25 cellular contexts compared by ENCODE assay signal in the genomic region with DNA sequence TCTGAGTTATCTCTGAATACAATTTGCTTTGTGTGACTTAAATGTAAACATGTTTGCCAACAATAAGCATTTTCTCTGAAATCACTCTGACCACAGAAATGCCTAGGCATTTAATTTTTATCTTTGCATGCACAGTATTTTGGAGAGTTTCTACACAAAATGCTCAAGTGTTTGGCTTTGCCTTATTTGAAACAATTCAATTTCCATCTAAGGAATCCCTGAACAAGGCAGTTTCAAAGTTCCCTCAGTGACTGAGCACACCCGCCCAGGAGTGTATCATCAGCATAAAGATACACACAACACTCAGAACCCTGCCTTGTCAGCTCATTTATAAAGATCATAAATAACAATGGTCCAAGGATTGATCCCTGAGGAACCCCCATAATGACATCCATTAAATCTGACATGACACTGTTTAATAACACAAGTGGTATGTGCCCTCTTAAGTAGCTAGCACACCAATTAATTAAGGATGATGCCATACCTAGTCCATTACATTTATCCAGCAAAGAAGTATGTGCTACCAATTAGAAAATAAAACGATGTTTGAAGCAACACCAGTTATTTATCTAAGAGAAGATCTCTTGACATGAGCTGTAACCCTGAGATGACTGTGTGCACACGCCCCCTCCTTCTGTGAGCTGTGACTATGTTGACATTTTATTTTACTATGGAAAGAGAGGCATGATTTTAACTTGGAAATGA.
DNase-seq lines count a peak whose midpoint lies in the region; ATAC-seq and TF ChIP-seq lines count a peak whose summit lies in the region.
"Had no signal": no experiment of that assay in that cellular context is flagged by ENCODE, and none has a peak within 500 bp of the region (broad histone marks: within the 10 kb centered on the region; RNA-seq: fewer than 3 reads in every experiment).

No MANE protein-coding gene starts in this region.

- H3K27ac Mint-ChIP-seq in nephron progenitor cell = no peak overlapping the region
- no peak overlapping the region for H3K27ac Mint-ChIP-seq in activated CD8-positive, alpha-beta T cell treated with anti-CD3 and anti-CD28 coated beads, Interleukin-2, amount 10 ng/mL, durations not matched to agents 7 days and 5 days
- H3K27ac Mint-ChIP-seq: B cell; natural killer cell treated with Interleukin-12 subunit alpha and Interleukin-12 subunit beta and Interleukin-15 and Interleukin-18, amount 100 ng/mL, for 72 hours; stimulated activated naive CD8-positive, alpha-beta T cell treated with anti-CD3 and anti-CD28 coated beads, Interleukin-15, Interleukin-2, amounts not matched to agents 100 ng/mL and 50 ng/mL, for 24 hours had no signal

- no peak for TF ChIP-seq CTCF in nephron progenitor cell (IDR thresholded peaks at IDR 0.05)

- H3K4me3 ChIP-seq in adipocyte (ENCODE audit: low read length) = no peak overlapping the region
- H3K4me3 ChIP-seq: body of pancreas, heart left ventricle, lower lobe of right lung, mucosa of descending colon, thoracic aorta, uterus had no signal

- H3K36me3 Mint-ChIP-seq in nephron progenitor cell (ENCODE audit: low read depth) = no peaks in the 10 kb centered on the region
- no peaks in the 10 kb centered on the region for H3K36me3 Mint-ChIP-seq in activated CD8-positive, alpha-beta T cell treated with anti-CD3 and anti-CD28 coated beads, Interleukin-2, amount 10 ng/mL, durations not matched to agents 7 days and 5 days (ENCODE audit: low read depth)
- H3K36me3 Mint-ChIP-seq: natural killer cell treated with Interleukin-12 subunit alpha and Interleukin-12 subunit beta and Interleukin-15 and Interleukin-18, amount 100 ng/mL, for 72 hours had no signal

- CTCF ChIA-PET in HEK293T (lab: Yijun Ruan, JAX) = interaction anchor here (0.6 kb wide), 2 partner anchors 76 to 1141 kb away, joined by 3 read pairs; no protein-coding TSS in a partner anchor
- CTCF ChIA-PET in activated CD8-positive, alpha-beta T cell treated with anti-CD3 and anti-CD28 coated beads, Interleukin-2, amount 10 ng/mL, durations not matched to agents 7 days and 5 days (lab: Charles Lee) = no interaction called here

- no peaks in the 10 kb centered on the region for H3K36me3 ChIP-seq in adipocyte (ENCODE audit: control insufficient read depth, insufficient read depth, low read length, severe bottlenecking)
- H3K36me3 ChIP-seq: heart left ventricle, lower lobe of right lung, thoracic aorta, uterus had no signal

- H3K27me3 ChIP-seq in adipocyte (replicated peaks; ENCODE audit: control insufficient read depth, insufficient read depth, low read length) = no peaks in the 10 kb centered on the region
- H3K27me3 ChIP-seq: body of pancreas, heart left ventricle, uterus had no signal

- H3K27me3 Mint-ChIP-seq in nephron progenitor cell (ENCODE audit: low read depth, poor library complexity) = no peaks in the 10 kb centered on the region
- no peaks in the 10 kb centered on the region for H3K27me3 Mint-ChIP-seq in activated CD8-positive, alpha-beta T cell treated with anti-CD3 and anti-CD28 coated beads, Interleukin-2, amount 10 ng/mL, durations not matched to agents 7 days and 5 days (ENCODE audit: low read depth)
- H3K27me3 Mint-ChIP-seq: B cell; stimulated activated naive CD8-positive, alpha-beta T cell treated with anti-CD3 and anti-CD28 coated beads, Interleukin-15, Interleukin-2, amounts not matched to agents 100 ng/mL and 50 ng/mL, for 24 hours had no signal

- H3K9me3 ChIP-seq in adipocyte (ENCODE audit: control insufficient read depth, low read length) = no peaks in the 10 kb centered on the region
- H3K9me3 ChIP-seq: body of pancreas, heart left ventricle, lower lobe of right lung, mucosa of descending colon, thoracic aorta, uterus had no signal

- no peaks in the 10 kb centered on the region for H3K9me3 Mint-ChIP-seq in nephron progenitor cell
- H3K9me3 Mint-ChIP-seq in activated CD8-positive, alpha-beta T cell treated with anti-CD3 and anti-CD28 coated beads, Interleukin-2, amount 10 ng/mL, durations not matched to agents 7 days and 5 days (ENCODE audit: insufficient read depth) = peaks cover 3% of the 10 kb centered on the region

- peaks cover 36% of the 10 kb centered on the region for H3K4me1 Mint-ChIP-seq in nephron progenitor cell
- H3K4me1 Mint-ChIP-seq in activated CD8-positive, alpha-beta T cell treated with anti-CD3 and anti-CD28 coated beads, Interleukin-2, amount 10 ng/mL, durations not matched to agents 7 days and 5 days (ENCODE audit: low read depth) = no peaks in the 10 kb centered on the region
- H3K4me1 Mint-ChIP-seq: B cell had no signal

- peak overlapping the region; percentile 4 for H3K4me3 Mint-ChIP-seq in nephron progenitor cell
- H3K4me3 Mint-ChIP-seq in activated CD8-positive, alpha-beta T cell treated with anti-CD3 and anti-CD28 coated beads, Interleukin-2, amount 10 ng/mL, durations not matched to agents 7 days and 5 days = no peak overlapping the region
- H3K4me3 Mint-ChIP-seq: B cell; natural killer cell treated with Interleukin-12 subunit alpha and Interleukin-12 subunit beta and Interleukin-15 and Interleukin-18, amount 100 ng/mL, for 72 hours; stimulated activated naive CD8-positive, alpha-beta T cell treated with anti-CD3 and anti-CD28 coated beads, Interleukin-15, Interleukin-2, amounts not matched to agents 100 ng/mL and 50 ng/mL, for 24 hours had no signal

- peaks cover 22% of the 10 kb centered on the region for H3K4me1 ChIP-seq in adipocyte (ENCODE audit: control insufficient read depth, insufficient read depth, low read length)
- H3K4me1 ChIP-seq: body of pancreas, heart left ventricle, lower lobe of right lung, uterus had no signal

- H3K9ac ChIP-seq in adipocyte (ENCODE audit: low read length) = no peak overlapping the region

- DNase-seq in NCI-H1436 (lab: John Stamatoyannopoulos, UW) = peak; percentile 71
- no peak for DNase-seq in NCI-H1436 treated with DMSO at 0.1 percent for 48 hours (lab: John Stamatoyannopoulos, UW)
- DNase-seq in HEK293T (ENCODE audit: extremely low spot score) = no peak
- DNase-seq in adipocyte (ENCODE audit: low read depth) = peak; percentile 60
- no peak for DNase-seq in nephron progenitor cell
- no peak for DNase-seq in activated CD8-positive, alpha-beta T cell treated with anti-CD3 and anti-CD28 coated beads, Interleukin-2, amount 10 ng/mL, durations not matched to agents 7 days and 5 days
- no peak for DNase-seq in MV-4-11 (lab: John Stamatoyannopoulos, UW)
- DNase-seq: activated CD4-positive, alpha-beta T cell treated with anti-CD3 and anti-CD28 coated beads for 4 hours; activated naive CD4-positive, alpha-beta T cell; activated T-cell treated with anti-CD3 and anti-CD28 coated beads, Interleukin-2, amount 50 U/mL, for 48 hours; body of pancreas; effector CD4-positive, alpha-beta T cell; GF-D8; heart left ventricle; Karpas-422; lower lobe of right lung; mucosa of descending colon; small intestine; uterus had no signal

- ATAC-seq in GM21737 (IDR thresholded peaks at IDR 0.05; ENCODE audit: unreplicated experiment) = no peak
- ATAC-seq in activated CD8-positive, alpha-beta T cell treated with anti-CD3 and anti-CD28 coated beads, Interleukin-2, amount 10 ng/mL, durations not matched to agents 7 days and 5 days = no peak
- ATAC-seq: body of pancreas; heart left ventricle; HepG2; lower lobe of right lung; mucosa of descending colon; natural killer cell treated with Interleukin-12 subunit alpha and Interleukin-12 subunit beta and Interleukin-15 and Interleukin-18, amount 100 ng/mL, for 72 hours had no signal

- POLR2A ChIA-PET in HEK293T (lab: Yijun Ruan, JAX) = no interaction called here
- POLR2A ChIA-PET in activated CD8-positive, alpha-beta T cell treated with anti-CD3 and anti-CD28 coated beads, Interleukin-2, amount 10 ng/mL, durations not matched to agents 7 days and 5 days (lab: Charles Lee) = no interaction called here

TF ChIP-seq in HEK293T, 16 proteins besides CTCF, POLR2A, EP300 and RAD21:
- TF ChIP-seq, protein P1, sequence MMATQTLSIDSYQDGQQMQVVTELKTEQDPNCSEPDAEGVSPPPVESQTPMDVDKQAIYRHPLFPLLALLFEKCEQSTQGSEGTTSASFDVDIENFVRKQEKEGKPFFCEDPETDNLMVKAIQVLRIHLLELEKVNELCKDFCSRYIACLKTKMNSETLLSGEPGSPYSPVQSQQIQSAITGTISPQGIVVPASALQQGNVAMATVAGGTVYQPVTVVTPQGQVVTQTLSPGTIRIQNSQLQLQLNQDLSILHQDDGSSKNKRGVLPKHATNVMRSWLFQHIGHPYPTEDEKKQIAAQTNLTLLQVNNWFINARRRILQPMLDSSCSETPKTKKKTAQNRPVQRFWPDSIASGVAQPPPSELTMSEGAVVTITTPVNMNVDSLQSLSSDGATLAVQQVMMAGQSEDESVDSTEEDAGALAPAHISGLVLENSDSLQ (IDR thresholded peaks at IDR 0.05) = peak; percentile 67
- no peak for TF ChIP-seq LEF1 (IDR thresholded peaks at IDR 0.05; ENCODE audit: borderline replicate concordance)
TF ChIP-seq in HEK293T: peak in this region for 1.

Comparison
In these comparisons a context has a peak if more than half of its experiments do, and no peak if none do; other contexts are left out.
1. DNase-seq: peak in NCI-H1436 (single experiment) and adipocyte (single experiment); none in NCI-H1436 treated with DMSO at 0.1 percent for 48 hours (single experiment), HEK293T (single experiment), nephron progenitor cell (single experiment), activated CD8-positive, alpha-beta T cell treated with anti-CD3 and anti-CD28 coated beads, Interleukin-2, amount 10 ng/mL, durations not matched to agents 7 days and 5 days (single experiment) and MV-4-11 (single experiment).